ENCODE assay signal across 7 cellular contexts in genomic region chr11:132278801-132279574, GRCh38.
A peak's percentile ranks its signal among the peaks of the same experiment; 100 is the strongest.
DNase-seq lines count a peak whose midpoint lies in the region; ATAC-seq and TF ChIP-seq lines count a peak whose summit lies in the region.

No MANE protein-coding gene starts in this region.

- H3K9me3 Mint-ChIP-seq in chondrocyte (ENCODE audit: low read depth): no peaks in the 10 kb centered on the region

- no peaks in the 10 kb centered on the region for H3K27me3 Mint-ChIP-seq in chondrocyte (ENCODE audit: low read depth)

- TF ChIP-seq CTCF in chondrocyte (IDR thresholded peaks at IDR 0.05): peak; percentile 82

- H3K27ac Mint-ChIP-seq in chondrocyte (ENCODE audit: unreplicated experiment): peak overlapping the region; percentile 67

- H3K36me3 Mint-ChIP-seq in chondrocyte (ENCODE audit: low read depth): no peaks in the 10 kb centered on the region

- DNase-seq in NCI-H1092 treated with DMSO at 0.1 percent for 48 hours (lab: John Stamatoyannopoulos, UW) (peak; percentile 37), chondrocyte (ENCODE audit: low spot score) (no peak), pons (ENCODE audit: low spot score) (peak; percentile 64), HK-2 (ENCODE audit: unreplicated experiment) (no peak)

- H3K4me1 Mint-ChIP-seq in chondrocyte (ENCODE audit: low read depth): peaks cover 19% of the 10 kb centered on the region

- ATAC-seq in GM18498 (IDR thresholded peaks at IDR 0.05; ENCODE audit: unreplicated experiment) (peak; percentile 44), GM18517 (IDR thresholded peaks at IDR 0.05; ENCODE audit: unreplicated experiment) (no peak), GM21825 (IDR thresholded peaks at IDR 0.05; ENCODE audit: unreplicated experiment) (no peak)

- H3K4me3 Mint-ChIP-seq in chondrocyte (ENCODE audit: unreplicated experiment): no peak overlapping the region

Comparison
In these comparisons a context has a peak if more than half of its experiments do, and no peak if none do; other contexts are left out.
1. DNase-seq: peak in NCI-H1092 treated with DMSO at 0.1 percent for 48 hours (single experiment) and pons (single experiment); none in chondrocyte (single experiment) and HK-2 (single experiment).